22 cellular contexts compared by ENCODE assay signal in genomic region chr10:104098360-104098925, GRCh38. TPM values are rescaled to one million over a fixed set of nuclear protein-coding genes. Genes with fewer than 3 reads are reported as not detected.
DNase-seq lines count a peak whose midpoint lies in the region; ATAC-seq and TF ChIP-seq lines count a peak whose summit lies in the region.
"Had no signal": no experiment of that assay in that cellular context is flagged by ENCODE, and none has a peak within 500 bp of the region (broad histone marks: within the 10 kb centered on the region; RNA-seq: fewer than 3 reads in every experiment).

No MANE protein-coding gene starts in this region.

- CTCF ChIA-PET in HCT116 (lab: Charles Lee), result interaction anchor here (0.8 kb wide), 1 partner anchor 29 kb away, joined by 3 read pairs; no protein-coding TSS in a partner anchor

- no peaks in the 10 kb centered on the region for H3K9me3 ChIP-seq in HCT116 (ENCODE audit: control insufficient read depth in 1 of 2, insufficient read depth in 1 of 2, low read depth in 1 of 2, low read length in 2 of 2)

- H3K9ac ChIP-seq in HCT116 (ENCODE audit: low read length), result no peak overlapping the region

- no peaks in the 10 kb centered on the region for H3K27me3 ChIP-seq in HCT116 (ENCODE audit: insufficient read depth, low read length)

- no peak for ATAC-seq in HCT116
- ATAC-seq: T-cell had no signal

- POLR2A ChIA-PET in HCT116 (lab: Charles Lee), result no interaction called here

- no TSS peak for BruUV-seq in HCT116 (replicated peaks; lab: Mats Ljungman, UMichigan)

- peak; percentile 43 for DNase-seq in AG10803 (ENCODE audit: low read depth)
- DNase-seq in HCT116 (ENCODE audit: low read depth, low spot score), result no peak
- peak; percentile 42 for DNase-seq in astrocyte of the spinal cord (ENCODE audit: low read depth, low spot score)
- peak; percentile 38 for DNase-seq in fibroblast of pulmonary artery (ENCODE audit: low read depth)
- no peak for DNase-seq in NCI-H345 (lab: John Stamatoyannopoulos, UW)
- no peak for DNase-seq in LoVo (ENCODE audit: low spot score)
- no peak for DNase-seq in HUDEP-2 (lab: John Stamatoyannopoulos, UW; ENCODE audit: unreplicated experiment in 76 of 76)
- no peak for DNase-seq in NCI-H446 treated with DMSO at 0.1 percent for 48 hours (lab: John Stamatoyannopoulos, UW)
- DNase-seq: DMS79; GOT3; NCI-H1105 treated with DMSO at 0.1 percent for 48 hours; NCI-H1694; NCI-H2081 treated with DMSO at 0.1 percent for 48 hours; NCI-H510A; NCI-H748 treated with DMSO at 0.1 percent for 48 hours; NK-92 treated with Interleukin-12 subunit alpha and Interleukin-12 subunit beta, amount 100 ng/mL, for 24 hours; SHP77; T-cell had no signal

- H3K27ac ChIP-seq in HCT116 (ENCODE audit: low read depth, low read length), result no peak overlapping the region
- H3K27ac ChIP-seq: C4-2B, SK-N-MC had no signal

- H3K36me3 ChIP-seq in HCT116 (ENCODE audit: control insufficient read depth in 1 of 2, insufficient read depth in 2 of 2, low read length in 2 of 2), result peaks cover 0 to 4% of the 10 kb centered on the region in 2 experiments; a peak in 1 of 4 replicates

- H4K20me1 ChIP-seq in HCT116 (ENCODE audit: insufficient read depth), result no peaks in the 10 kb centered on the region

- no peak overlapping the region for H3K4me2 ChIP-seq in HCT116 (ENCODE audit: low read length)

- peak overlapping the region; percentile 61 for H2AFZ ChIP-seq in HCT116 (ENCODE audit: low read depth, low read length, poor library complexity, severe bottlenecking)

- TF ChIP-seq RAD21 in HCT116 (IDR thresholded peaks at IDR 0.05; ENCODE audit: low read depth), result no peak

- no peaks in the 10 kb centered on the region for H3K9me2 ChIP-seq in HCT116 (ENCODE audit: insufficient read depth)

- RAD21 ChIA-PET in HCT116 (lab: Charles Lee; ENCODE audit: low non-redundant PET in 1 of 2, low total read pairs in 2 of 2, uncharacterized antibody in 2 of 2, unreplicated experiment in 2 of 2), result no interaction called here

- H3K4me1 ChIP-seq in HCT116 (ENCODE audit: control insufficient read depth in 1 of 2, insufficient read depth in 2 of 2, low read length in 2 of 2), result peaks cover 3 to 27% of the 10 kb centered on the region in 2 experiments; a peak in 3 of 4 replicates

- no peak for TF ChIP-seq POLR2A in HCT116 (IDR thresholded peaks at IDR 0.05; ENCODE audit: borderline replicate concordance, extremely low read depth, insufficient read depth, insufficient read length)

- H3K4me3 ChIP-seq in AG10803 (ENCODE audit: low read length) (no peak overlapping the region), HCT116 (replicated peaks in 1 of 2; ENCODE audit: low read depth in 1 of 2, low read length in 2 of 2) (no peak overlapping the region), astrocyte of the spinal cord (ENCODE audit: low read depth, low read length) (no peak overlapping the region), fibroblast of pulmonary artery (replicated peaks; ENCODE audit: low read depth, low read length) (no peak overlapping the region)
- H3K4me3 ChIP-seq: SK-N-MC had no signal

- intact Hi-C loops in HCT116 (cut with micrococcal nuclease), result no loop called here

- H3K79me2 ChIP-seq in HCT116 (ENCODE audit: insufficient read depth, low read length), result no peaks in the 10 kb centered on the region

- TF ChIP-seq CTCF in AG10803 (conservative IDR thresholded peaks at IDR 0.05; ENCODE audit: low read length) (no peak), HCT116 (IDR thresholded peaks at IDR 0.05 in 2 of 3, conservative IDR thresholded peaks at IDR 0.05 in 1 of 3; ENCODE audit: borderline replicate concordance in 1 of 3, insufficient read depth in 1 of 3, low read depth in 2 of 3, low read length in 2 of 3) (no peak), astrocyte of the spinal cord (IDR thresholded peaks at IDR 0.05; ENCODE audit: low read depth, low read length) (no peak), fibroblast of pulmonary artery (IDR thresholded peaks at IDR 0.05; ENCODE audit: low read length, missing control alignments) (no peak)

- in situ Hi-C loops in astrocyte of the spinal cord (cut with HindIII; ENCODE audit: low sequenced_read_pairs), result no loop called here

TF ChIP-seq in HCT116, 20 proteins besides CTCF, POLR2A, EP300 and RAD21:
- TF ChIP-seq ATF3 (IDR thresholded peaks at IDR 0.05) (no peak), SIN3A (IDR thresholded peaks at IDR 0.05; ENCODE audit: low read depth) (no peak)

RNA-seq across cellular contexts. Expression of gene COL17A1, which starts 12.8 kb away (rescaled TPM):
- 3.5 TPM for total RNA-seq in HCT116 (2021; ENCODE audit: unreplicated experiment)
- polyA plus RNA-seq in HCT116 (2012), result 4.1 and 5.1 TPM in 2 replicates
- total RNA-seq: A673 had no signal
- polyA plus RNA-seq: IgD-negative memory B cell had no signal

RNA-seq across cellular contexts. Expression of gene SFR1, which starts 23.5 kb away (rescaled TPM):
- total RNA-seq in HCT116 (2021; ENCODE audit: unreplicated experiment), result 38.5 TPM
- 7.0 and 14.5 TPM in 2 replicates for polyA plus RNA-seq in HCT116 (2012)

Comparison
In these comparisons a context has a peak if more than half of its experiments do, and no peak if none do; other contexts are left out.
1. DNase-seq: peak in AG10803 (single experiment), astrocyte of the spinal cord (single experiment) and fibroblast of pulmonary artery (single experiment); none in HCT116 (single experiment), NCI-H345 (single experiment), LoVo (single experiment), HUDEP-2 (0 of 76) and NCI-H446 treated with DMSO at 0.1 percent for 48 hours (single experiment).